In the genomic region with DNA sequence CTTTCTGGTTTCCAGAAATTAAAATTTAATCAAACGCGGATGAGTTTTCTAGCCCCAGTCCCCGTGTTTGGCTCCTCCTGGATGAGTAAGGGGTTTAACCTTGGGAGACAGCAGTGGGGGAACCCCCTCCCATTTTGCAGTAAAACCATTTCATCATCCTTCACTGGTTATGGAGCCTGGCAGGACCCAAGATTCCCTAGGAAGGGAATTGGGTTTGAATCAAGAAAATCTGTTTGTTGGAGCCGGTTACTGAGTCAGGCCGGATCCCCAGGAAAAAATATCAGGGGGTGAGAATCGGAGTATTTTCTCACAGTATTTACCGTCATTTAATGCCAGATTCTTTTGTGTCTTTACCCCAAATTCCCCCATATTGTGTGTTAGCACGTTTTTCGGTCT, we compare ENCODE assay signal across 8 cellular contexts. TPM values are rescaled to one million over a fixed set of nuclear protein-coding genes. Genes with fewer than 3 reads are reported as not detected.
DNase-seq lines count a peak whose midpoint lies in the region; ATAC-seq and TF ChIP-seq lines count a peak whose summit lies in the region.

No MANE protein-coding gene starts in this region.

- TF ChIP-seq CTCF in A673 (conservative IDR thresholded peaks at IDR 0.05; ENCODE audit: low read depth, low read length) (no peak), breast epithelium (IDR thresholded peaks at IDR 0.05) (no peak), mucosa of descending colon (IDR thresholded peaks at IDR 0.05) (no peak)

- peaks cover 4% of the 10 kb centered on the region for H3K36me3 ChIP-seq in A673 (ENCODE audit: insufficient read depth, low read length, poor library complexity, severe bottlenecking)
- H3K36me3 ChIP-seq in breast epithelium: no peaks in the 10 kb centered on the region
- no peaks in the 10 kb centered on the region for H3K36me3 ChIP-seq in mucosa of descending colon (ENCODE audit: low read depth)

- peak overlapping the region; percentile 91 for H3K4me3 ChIP-seq in A673 (ENCODE audit: low read depth, low read length, poor library complexity, severe bottlenecking)
- peak overlapping the region; percentile 96 to 98 (median 97) for H3K4me3 ChIP-seq in breast epithelium
- H3K4me3 ChIP-seq in mucosa of descending colon: peak overlapping the region; percentile 99

- H3K27me3 ChIP-seq in A673 (replicated peaks; ENCODE audit: insufficient read depth, low read depth, low read length, poor library complexity) (no peaks in the 10 kb centered on the region), breast epithelium (no peaks in the 10 kb centered on the region)

- CTCF ChIA-PET in A673 (lab: Charles Lee): no interaction called here

- DNase-seq in A673 (ENCODE audit: low spot score) (no peak), breast epithelium (ENCODE audit: low spot score in 2 of 2) (no peak), mucosa of descending colon (no peak), OCI-M1 (lab: John Stamatoyannopoulos, UW) (no peak), NOMO-1 treated with DMSO at 0.1 percent for 48 hours (lab: John Stamatoyannopoulos, UW; ENCODE audit: unreplicated experiment) (no peak), HuH-7.5 (ENCODE audit: low spot score) (no peak)

- ATAC-seq in HG03025 (IDR thresholded peaks at IDR 0.05; ENCODE audit: low FRiP score, unreplicated experiment) (peak; percentile 0), mucosa of descending colon (no peak), HG03565 (IDR thresholded peaks at IDR 0.05; ENCODE audit: unreplicated experiment) (no peak)

- TF ChIP-seq POLR2A in breast epithelium (IDR thresholded peaks at IDR 0.05): no peak

- H3K4me1 ChIP-seq in A673 (ENCODE audit: insufficient read depth, low read length, poor library complexity, severe bottlenecking) (peaks cover 20% of the 10 kb centered on the region), breast epithelium (peaks cover 0 to 13% of the 10 kb centered on the region in 2 donors), mucosa of descending colon (ENCODE audit: low read depth) (peaks cover 39% of the 10 kb centered on the region)

- no TSS peak for BruUV-seq in A673 (replicated peaks; lab: Mats Ljungman, UMichigan)

- H3K27ac ChIP-seq in A673 (ENCODE audit: low read depth, low read length, poor library complexity, severe bottlenecking) (peak overlapping the region; percentile 97), breast epithelium (peak overlapping the region; percentile 97 to 98)

- intact Hi-C loops in A673 (cut with micrococcal nuclease; ENCODE audit: unreplicated experiment): no loop called here
- intact Hi-C loops in breast epithelium (cut with DNase I; ENCODE audit: low total_unique reads): loop anchor here (5.0 kb wide), 1 partner anchor 674 kb away; a partner anchor contains a TSS
- intact Hi-C loops in mucosa of descending colon (cut with DNase I, micrococcal nuclease): no loop called here

- H3K9me3 ChIP-seq in A673 (ENCODE audit: low read depth, low read length, poor library complexity, severe bottlenecking) (no peaks in the 10 kb centered on the region), breast epithelium (no peaks in the 10 kb centered on the region), mucosa of descending colon (no peaks in the 10 kb centered on the region)

- POLR2A ChIA-PET in A673 (lab: Charles Lee; ENCODE audit: low non-redundant PET): no interaction called here

RNA-seq across cellular contexts. Expression of a gene that starts 0.8 kb away (rescaled TPM):
- total RNA-seq in A673 (2021) (204 and 224 TPM in 2 replicates), breast epithelium (100 to 1,000 TPM; 125 to 155 (median 139) TPM), mucosa of descending colon (100 to 1,000 TPM; 196 to 265 (median 251) TPM)

RNA-seq across cellular contexts. Expression of a gene that starts 23.6 kb away (rescaled TPM):
- 42.2 and 47.7 TPM in 2 replicates for total RNA-seq in A673 (2021)
- 10 to 100 TPM in 2 of 3 donors, 1 to 10 TPM in 1; 6.9 to 55.3 (median 28.8) TPM for total RNA-seq in breast epithelium
- total RNA-seq in mucosa of descending colon: 10 to 100 TPM; 13.3 to 21.6 (median 18.7) TPM
